ENCODE assay signal across 8 cellular contexts in genomic region chr5:10898489-10898888, GRCh38.
"Had no signal": no experiment of that assay in that cellular context is flagged by ENCODE, and none has a peak within 500 bp of the region (broad histone marks: within the 10 kb centered on the region; RNA-seq: fewer than 3 reads in every experiment).

No MANE protein-coding gene starts in this region.

- H3K4me3 Mint-ChIP-seq: H9, IgD-negative memory B cell had no signal

- FAIRE-seq: H54, HepG2 had no signal

- DNase-seq: GOT3, H9, HCEC 1CT, Kasumi-1, KG1 had no signal

- H3K9me3 Mint-ChIP-seq: H9 had no signal

- ATAC-seq: HepG2 had no signal

- H3K27ac Mint-ChIP-seq: IgD-negative memory B cell had no signal

- H3K4me1 Mint-ChIP-seq: IgD-negative memory B cell had no signal
